ENCODE assay signal across 14 cellular contexts in genomic region chr2:70596293-70596692, GRCh38. TPM values are rescaled to one million over a fixed set of nuclear protein-coding genes. Genes with fewer than 3 reads are reported as not detected.
DNase-seq lines count a peak whose midpoint lies in the region; ATAC-seq and TF ChIP-seq lines count a peak whose summit lies in the region.
"Had no signal": no experiment of that assay in that cellular context is flagged by ENCODE, and none has a peak within 500 bp of the region (broad histone marks: within the 10 kb centered on the region; RNA-seq: fewer than 3 reads in every experiment).

No MANE protein-coding gene starts in this region.

- intact Hi-C loops in activated CD4-positive, alpha-beta T cell treated with anti-CD3 and anti-CD28 coated beads, Interleukin-2, amount 10 ng/mL, durations not matched to agents 24 days and 14 days (cut with micrococcal nuclease), result no loop called here

- in situ Hi-C loops in G401 (cut with HindIII; ENCODE audit: low sequenced_read_pairs), result no loop called here

- no peak overlapping the region for H3K27ac Mint-ChIP-seq in activated CD4-positive, alpha-beta T cell treated with anti-CD3 and anti-CD28 coated beads, Interleukin-2, amount 10 ng/mL, durations not matched to agents 24 days and 14 days
- no peak overlapping the region for H3K27ac Mint-ChIP-seq in mesothelial cell of epicardium
- H3K27ac Mint-ChIP-seq: effector memory CD8-positive, alpha-beta T cell; memory B cell had no signal

- peaks cover 2% of the 10 kb centered on the region for H3K4me1 Mint-ChIP-seq in activated CD4-positive, alpha-beta T cell treated with anti-CD3 and anti-CD28 coated beads, Interleukin-2, amount 10 ng/mL, durations not matched to agents 24 days and 14 days
- H3K4me1 Mint-ChIP-seq in mesothelial cell of epicardium, result no peaks in the 10 kb centered on the region
- H3K4me1 Mint-ChIP-seq: memory B cell had no signal

- H3K4me3 ChIP-seq in epithelial cell of esophagus (ENCODE audit: low read length) (no peak overlapping the region), skeletal muscle cell (ENCODE audit: low read depth, low read length) (no peak overlapping the region)

- peak; percentile 52 for DNase-seq in activated CD4-positive, alpha-beta T cell treated with anti-CD3 and anti-CD28 coated beads, Interleukin-2, amount 10 ng/mL, durations not matched to agents 24 days and 14 days
- no peak for DNase-seq in activated CD4-positive, alpha-beta T cell treated with anti-CD3 and anti-CD28 coated beads for 4 hours
- DNase-seq in NOMO-1 treated with dmso at 0.1 percent for 144 hours (lab: John Stamatoyannopoulos, UW; ENCODE audit: unreplicated experiment) (peak; percentile 13), epithelial cell of esophagus (ENCODE audit: low read depth) (peak; percentile 94), skeletal muscle cell (ENCODE audit: low read depth) (peak; percentile 17), G401 (ENCODE audit: low spot score) (no peak), mesothelial cell of epicardium (ENCODE audit: low spot score in 2 of 2, unreplicated experiment in 2 of 2) (no peak)
- DNase-seq: effector memory CD8-positive, alpha-beta T cell; hippocampal formation; NCI-H1436; NCI-H82; T1000 had no signal

- H3K36me3 Mint-ChIP-seq in activated CD4-positive, alpha-beta T cell treated with anti-CD3 and anti-CD28 coated beads, Interleukin-2, amount 10 ng/mL, durations not matched to agents 24 days and 14 days (ENCODE audit: low read depth), result no peaks in the 10 kb centered on the region
- H3K36me3 Mint-ChIP-seq in mesothelial cell of epicardium, result no peaks in the 10 kb centered on the region

- H3K4me3 Mint-ChIP-seq in activated CD4-positive, alpha-beta T cell treated with anti-CD3 and anti-CD28 coated beads, Interleukin-2, amount 10 ng/mL, durations not matched to agents 24 days and 14 days, result no peak overlapping the region
- H3K4me3 Mint-ChIP-seq in mesothelial cell of epicardium, result no peak overlapping the region
- H3K4me3 Mint-ChIP-seq: effector memory CD8-positive, alpha-beta T cell; memory B cell had no signal

- TF ChIP-seq CTCF in epithelial cell of esophagus (IDR thresholded peaks at IDR 0.05; ENCODE audit: insufficient read depth, low read depth, low read length, missing control alignments), result no peak
- no peak for TF ChIP-seq CTCF in mesothelial cell of epicardium (IDR thresholded peaks at IDR 0.05; ENCODE audit: unreplicated experiment)

- no peaks in the 10 kb centered on the region for H3K9me3 Mint-ChIP-seq in activated CD4-positive, alpha-beta T cell treated with anti-CD3 and anti-CD28 coated beads, Interleukin-2, amount 10 ng/mL, durations not matched to agents 24 days and 14 days
- H3K9me3 Mint-ChIP-seq in mesothelial cell of epicardium, result peaks cover 11% of the 10 kb centered on the region
- H3K9me3 Mint-ChIP-seq: effector memory CD8-positive, alpha-beta T cell had no signal

- peaks cover 11% of the 10 kb centered on the region for H3K27me3 Mint-ChIP-seq in activated CD4-positive, alpha-beta T cell treated with anti-CD3 and anti-CD28 coated beads, Interleukin-2, amount 10 ng/mL, durations not matched to agents 24 days and 14 days
- peaks cover under 1% of the 10 kb centered on the region for H3K27me3 Mint-ChIP-seq in mesothelial cell of epicardium (ENCODE audit: low read depth)

- no peak for ATAC-seq in GM18861 (IDR thresholded peaks at IDR 0.05; ENCODE audit: unreplicated experiment)
- ATAC-seq: effector memory CD8-positive, alpha-beta T cell had no signal

RNA-seq across cellular contexts. Expression of gene TGFA, which starts 42.7 kb away (rescaled TPM):
- not detected in 2 replicates for total RNA-seq in activated CD4-positive, alpha-beta T cell treated with anti-CD3 and anti-CD28 coated beads, Interleukin-2, amount 10 ng/mL, durations not matched to agents 24 days and 14 days
- total RNA-seq in G401 (2014; rRNA removed; shearing (Covaris generic)), result not detected in 2 replicates
- 0.77 to 0.96 TPM (median 0.78 TPM) in 3 replicates for total RNA-seq in mesothelial cell of epicardium

Comparison
In these comparisons a context has a peak if more than half of its experiments do, and no peak if none do; other contexts are left out.
1. DNase-seq: peak in activated CD4-positive, alpha-beta T cell treated with anti-CD3 and anti-CD28 coated beads, Interleukin-2, amount 10 ng/mL, durations not matched to agents 24 days and 14 days (single experiment), NOMO-1 treated with dmso at 0.1 percent for 144 hours (single experiment), epithelial cell of esophagus (single experiment) and skeletal muscle cell (single experiment); none in activated CD4-positive, alpha-beta T cell treated with anti-CD3 and anti-CD28 coated beads for 4 hours (0 of 2), G401 (single experiment) and mesothelial cell of epicardium (0 of 2).